In the genomic region with DNA sequence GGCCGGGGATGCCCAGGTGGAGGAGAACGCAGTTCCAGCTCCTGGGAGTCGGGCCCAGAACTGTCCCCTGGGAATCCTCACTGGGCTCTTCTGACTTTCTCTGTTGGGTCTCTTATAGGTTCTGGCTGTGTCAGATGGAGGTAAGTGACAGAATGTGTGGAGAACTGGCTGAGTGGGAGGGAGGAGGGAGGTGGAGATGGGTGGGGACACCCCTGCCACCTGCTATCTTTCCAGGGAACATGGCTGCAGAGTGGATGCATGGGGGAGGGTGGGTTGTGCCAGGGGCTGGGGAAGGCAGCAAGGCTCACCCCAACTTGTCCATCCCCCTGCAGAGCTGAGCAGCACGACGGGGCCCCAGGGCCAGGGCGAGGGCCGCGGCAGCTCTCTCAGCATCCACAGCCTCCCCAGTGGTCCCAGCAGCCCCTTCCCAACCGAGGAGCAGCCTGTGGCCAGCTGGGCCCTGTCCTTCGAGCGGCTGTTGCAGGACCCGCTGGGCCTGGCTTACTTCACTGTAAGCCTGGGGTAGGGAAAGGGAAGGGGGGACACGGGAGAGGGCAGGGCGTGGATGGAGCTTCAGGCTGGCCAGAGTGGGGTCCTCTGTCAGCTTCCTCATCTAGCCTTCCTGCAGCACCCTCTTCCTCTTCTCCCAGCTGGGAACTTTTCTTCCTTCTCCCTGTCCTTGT, we compare ENCODE assay signal across 12 cellular contexts. TPM values are rescaled to one million over a fixed set of nuclear protein-coding genes. Genes with fewer than 3 reads are reported as not detected.
DNase-seq lines count a peak whose midpoint lies in the region; ATAC-seq and TF ChIP-seq lines count a peak whose summit lies in the region.
"Had no signal": no experiment of that assay in that cellular context is flagged by ENCODE, and none has a peak within 500 bp of the region (broad histone marks: within the 10 kb centered on the region; RNA-seq: fewer than 3 reads in every experiment).

No MANE protein-coding gene starts in this region.

- POLR2A ChIA-PET in CD4-positive, alpha-beta memory T cell (lab: Charles Lee; ENCODE audit: partially characterized antibody): interaction anchor here (1.3 to 3.9 kb wide), 4 partner anchors 7 to 37 kb away, joined by 4 to 29 read pairs (median 11); a partner anchor contains a TSS

- H3K14ac ChIP-seq in trophoblast cell (ENCODE audit: low read length): peak overlapping the region; percentile 5

- H3K27ac Mint-ChIP-seq in CD4-positive, alpha-beta memory T cell: peak overlapping the region in 4 of 7 donors; percentile 47 to 85 (median 58)
- H3K27ac Mint-ChIP-seq in glutamatergic neuron (ENCODE audit: unreplicated experiment): peak overlapping the region; percentile 90
- H3K27ac Mint-ChIP-seq: T-helper 1 cell treated with Interleukin-12 subunit alpha and Interleukin-12 subunit beta and Interleukin-4 antibody, amounts not matched to agents 30 μg/mL and 1 μg/mL, for 36 hours had no signal

- peaks cover 20 to 42% of the 10 kb centered on the region in 2 donors for H3K36me3 Mint-ChIP-seq in CD4-positive, alpha-beta memory T cell
- H3K36me3 Mint-ChIP-seq in glutamatergic neuron (ENCODE audit: unreplicated experiment): no peaks in the 10 kb centered on the region

- H3K9me3 Mint-ChIP-seq in CD4-positive, alpha-beta memory T cell: no peaks in the 10 kb centered on the region
- H3K9me3 Mint-ChIP-seq in glutamatergic neuron (ENCODE audit: unreplicated experiment): peaks cover 4% of the 10 kb centered on the region
- H3K9me3 Mint-ChIP-seq: T-helper 1 cell treated with Interleukin-12 subunit alpha and Interleukin-12 subunit beta and Interleukin-4 antibody, amounts not matched to agents 30 μg/mL and 1 μg/mL, for 36 hours had no signal

- TF ChIP-seq POLR2A in Peyer's patch (IDR thresholded peaks at IDR 0.05): no peak

- no peak overlapping the region for H2AFZ ChIP-seq in trophoblast cell (ENCODE audit: insufficient read depth, low read length, poor library complexity)

- H3K18ac ChIP-seq in trophoblast cell (ENCODE audit: low read length): no peak overlapping the region

- peak overlapping the region; percentile 73 for H2AK5ac ChIP-seq in trophoblast cell (ENCODE audit: low read length)

- H2BK12ac ChIP-seq in trophoblast cell (ENCODE audit: low read length): peak overlapping the region; percentile 10

- H3K27me3 Mint-ChIP-seq in CD4-positive, alpha-beta memory T cell: no peaks in the 10 kb centered on the region
- H3K27me3 Mint-ChIP-seq in glutamatergic neuron (ENCODE audit: unreplicated experiment): peaks cover 9% of the 10 kb centered on the region

- intact Hi-C loops in CD4-positive, alpha-beta memory T cell (cut with micrococcal nuclease): no loop called here

- H3K9me3 ChIP-seq in CD4-positive, alpha-beta memory T cell (ENCODE audit: control insufficient read depth in 1 of 2, low read length in 2 of 2): no peaks in the 10 kb centered on the region
- H3K9me3 ChIP-seq in Peyer's patch (no peaks in the 10 kb centered on the region), trophoblast cell (ENCODE audit: insufficient read depth, low read depth, low read length) (no peaks in the 10 kb centered on the region)

- H4K12ac ChIP-seq in trophoblast cell (ENCODE audit: low read depth, low read length): peak overlapping the region; percentile 76

- H3K4me3 ChIP-seq in CD4-positive, alpha-beta memory T cell (ENCODE audit: low read length in 2 of 2): no peak overlapping the region
- H3K4me3 ChIP-seq in Peyer's patch (no peak overlapping the region), trophoblast cell (ENCODE audit: low read depth, low read length) (no peak overlapping the region)

- WGBS in trophoblast cell (ENCODE audit: extremely low coverage, insufficient coverage, insufficient read length): no CpG with 5 or more reads among the region's 14 CpGs

- H3K27ac ChIP-seq in CD4-positive, alpha-beta memory T cell (ENCODE audit: low read depth, low read length): no peak overlapping the region
- H3K27ac ChIP-seq in Peyer's patch: peak overlapping the region; percentile 48 to 88 (median 68)
- peak overlapping the region; percentile 35 for H3K27ac ChIP-seq in trophoblast cell (ENCODE audit: low read depth, low read length)

- ATAC-seq in GM19467 (IDR thresholded peaks at IDR 0.05; ENCODE audit: unreplicated experiment): no peak

- H3K36me3 ChIP-seq in CD4-positive, alpha-beta memory T cell (ENCODE audit: insufficient read depth, low read length): peaks cover 45% of the 10 kb centered on the region
- H3K36me3 ChIP-seq in Peyer's patch: no peaks in the 10 kb centered on the region
- H3K36me3 ChIP-seq in trophoblast cell (ENCODE audit: control insufficient read depth in 1 of 2, insufficient read depth in 2 of 2, low read length in 2 of 2): no peaks in the 10 kb centered on the region

- H3K4me2 ChIP-seq in trophoblast cell (ENCODE audit: low read length): peak overlapping the region; percentile 74

- no peak overlapping the region for H3K23ac ChIP-seq in trophoblast cell (ENCODE audit: low read length)

- no peak overlapping the region for H3K9ac ChIP-seq in trophoblast cell (ENCODE audit: low read length)

- H3K79me1 ChIP-seq in trophoblast cell (ENCODE audit: low read length): peaks cover 13% of the 10 kb centered on the region

- no peak overlapping the region for H2BK5ac ChIP-seq in trophoblast cell (ENCODE audit: low read depth, low read length, poor library complexity)

- H2BK120ac ChIP-seq in trophoblast cell (ENCODE audit: insufficient read depth, low read length, poor library complexity): peak overlapping the region; percentile 6

- CTCF ChIA-PET in CD4-positive, alpha-beta memory T cell (lab: Charles Lee; ENCODE audit: partially characterized antibody): interaction anchor here (0.6 to 8.1 kb wide), 6 partner anchors 8 to 89 kb away, joined by 3 to 90 read pairs (median 6); a partner anchor contains a TSS

- no peak for TF ChIP-seq CTCF in Peyer's patch (IDR thresholded peaks at IDR 0.05)
- no peak for TF ChIP-seq CTCF in glutamatergic neuron (IDR thresholded peaks at IDR 0.05; ENCODE audit: partially characterized antibody, unreplicated experiment)

- peaks cover 6% of the 10 kb centered on the region for H3K79me2 ChIP-seq in trophoblast cell (ENCODE audit: control insufficient read depth, insufficient read depth, low read length, poor library complexity)

- no peak overlapping the region for H3K4ac ChIP-seq in trophoblast cell (ENCODE audit: low read depth, low read length)

- H4K91ac ChIP-seq in trophoblast cell (ENCODE audit: low read depth, low read length): peak overlapping the region; percentile 78

- peak overlapping the region; percentile 95 for H4K8ac ChIP-seq in trophoblast cell (ENCODE audit: low read depth, low read length)

- no peaks in the 10 kb centered on the region for H3K27me3 ChIP-seq in CD4-positive, alpha-beta memory T cell (ENCODE audit: insufficient read depth, low read length)
- H3K27me3 ChIP-seq in Peyer's patch: no peaks in the 10 kb centered on the region
- no peaks in the 10 kb centered on the region for H3K27me3 ChIP-seq in trophoblast cell (ENCODE audit: insufficient read depth, low read length)

- no peak for DNase-seq in CD4-positive, alpha-beta memory T cell
- DNase-seq in Peyer's patch (no peak), glutamatergic neuron (peak; percentile 62), trophoblast cell (no peak), NCI-H2029 treated with DMSO at 0.1 percent for 48 hours (lab: John Stamatoyannopoulos, UW) (no peak), islet precursor cell (no peak), C1 segment of cervical spinal cord (lab: John Stamatoyannopoulos, UW) (no peak)
- DNase-seq: activated T-cell treated with anti-CD3 and anti-CD28 coated beads, Interleukin-2, amount 50 U/mL, for 1 hour; NCI-H2107 had no signal

- H3K4me1 ChIP-seq in CD4-positive, alpha-beta memory T cell (ENCODE audit: insufficient read depth, low read length): peaks cover 83% of the 10 kb centered on the region
- peaks cover 3 to 59% (median 30%) of the 10 kb centered on the region in 4 donors for H3K4me1 ChIP-seq in Peyer's patch
- H3K4me1 ChIP-seq in trophoblast cell (ENCODE audit: control insufficient read depth in 1 of 2, insufficient read depth in 2 of 2, low read length in 2 of 2): peaks cover 11 to 15% of the 10 kb centered on the region in 2 experiments

- H3K4me1 Mint-ChIP-seq in CD4-positive, alpha-beta memory T cell: peaks cover 41 to 76% (median 57%) of the 10 kb centered on the region in 4 donors
- H3K4me1 Mint-ChIP-seq in glutamatergic neuron (ENCODE audit: low read depth, unreplicated experiment): peaks cover 16% of the 10 kb centered on the region

- H3K4me3 Mint-ChIP-seq in CD4-positive, alpha-beta memory T cell: peak overlapping the region in 2 of 8 donors; percentile 29 to 65
- H3K4me3 Mint-ChIP-seq in glutamatergic neuron (ENCODE audit: unreplicated experiment): peak overlapping the region; percentile 87
- H3K4me3 Mint-ChIP-seq: T-helper 1 cell treated with Interleukin-12 subunit alpha and Interleukin-12 subunit beta and Interleukin-4 antibody, amounts not matched to agents 30 μg/mL and 1 μg/mL, for 36 hours had no signal

RNA-seq across cellular contexts. Expression of a gene that starts 8.3 kb away (rescaled TPM):
- total RNA-seq in CD4-positive, alpha-beta memory T cell: 100 to 1,000 TPM; 167 to 168 TPM
- 10 to 100 TPM; 62.3 to 96.7 TPM for polyA plus RNA-seq in CD4-positive, alpha-beta memory T cell
- total RNA-seq in Peyer's patch: 10 to 100 TPM; 19.4 to 41.0 (median 23.3) TPM
- 15.9 TPM for total RNA-seq in glutamatergic neuron (ENCODE audit: unreplicated experiment)
- polyA plus RNA-seq in trophoblast cell (2013): 9.9 and 10.1 TPM in 2 replicates

RNA-seq across cellular contexts. Expression of a gene that starts 14.5 kb away (rescaled TPM):
- total RNA-seq in CD4-positive, alpha-beta memory T cell: 100 to 1,000 TPM; 114 to 123 TPM
- 100 to 1,000 TPM; 223 to 322 TPM for polyA plus RNA-seq in CD4-positive, alpha-beta memory T cell
- total RNA-seq in Peyer's patch: 100 to 1,000 TPM; 193 to 321 (median 268) TPM
- total RNA-seq in glutamatergic neuron (ENCODE audit: unreplicated experiment): 75.6 TPM
- polyA plus RNA-seq in trophoblast cell (2013): 339 and 340 TPM in 2 replicates

RNA-seq across cellular contexts. Expression of a gene that starts 18.2 kb away (rescaled TPM):
- total RNA-seq in CD4-positive, alpha-beta memory T cell: under 1 TPM in 1 of 2 experiments, not detected in 1; 0.11 TPM
- polyA plus RNA-seq in CD4-positive, alpha-beta memory T cell: not detected
- total RNA-seq in Peyer's patch: under 1 TPM in 1 of 4 donors, not detected in 3; 0.35 TPM
- total RNA-seq in glutamatergic neuron (ENCODE audit: unreplicated experiment): not detected
- not detected in 2 replicates for polyA plus RNA-seq in trophoblast cell (2013)
- total RNA-seq: dermis microvascular lymphatic vessel endothelial cell had no signal

RNA-seq across cellular contexts. Expression of a gene that starts 34.5 kb away (rescaled TPM):
- total RNA-seq in CD4-positive, alpha-beta memory T cell: not detected
- polyA plus RNA-seq in CD4-positive, alpha-beta memory T cell: not detected
- not detected for total RNA-seq in Peyer's patch
- not detected for total RNA-seq in glutamatergic neuron (ENCODE audit: unreplicated experiment)
- not detected in 2 replicates for polyA plus RNA-seq in trophoblast cell (2013)
- total RNA-seq: dermis microvascular lymphatic vessel endothelial cell had no signal

RNA-seq across cellular contexts. Expression of a gene that starts 43.4 kb away (rescaled TPM):
- total RNA-seq in CD4-positive, alpha-beta memory T cell: not detected
- polyA plus RNA-seq in CD4-positive, alpha-beta memory T cell: 1 to 10 TPM; 2.0 to 2.4 TPM
- total RNA-seq in Peyer's patch (10 to 100 TPM in 1 of 4 donors, 1 to 10 TPM in 3; 1.7 to 22.2 (median 7.8) TPM), glutamatergic neuron (ENCODE audit: unreplicated experiment) (5.4 TPM)
- 0.47 and 0.49 TPM in 2 replicates for polyA plus RNA-seq in trophoblast cell (2013)
